Comparison of ENCODE assay signal across 8 cellular contexts in the genomic region with DNA sequence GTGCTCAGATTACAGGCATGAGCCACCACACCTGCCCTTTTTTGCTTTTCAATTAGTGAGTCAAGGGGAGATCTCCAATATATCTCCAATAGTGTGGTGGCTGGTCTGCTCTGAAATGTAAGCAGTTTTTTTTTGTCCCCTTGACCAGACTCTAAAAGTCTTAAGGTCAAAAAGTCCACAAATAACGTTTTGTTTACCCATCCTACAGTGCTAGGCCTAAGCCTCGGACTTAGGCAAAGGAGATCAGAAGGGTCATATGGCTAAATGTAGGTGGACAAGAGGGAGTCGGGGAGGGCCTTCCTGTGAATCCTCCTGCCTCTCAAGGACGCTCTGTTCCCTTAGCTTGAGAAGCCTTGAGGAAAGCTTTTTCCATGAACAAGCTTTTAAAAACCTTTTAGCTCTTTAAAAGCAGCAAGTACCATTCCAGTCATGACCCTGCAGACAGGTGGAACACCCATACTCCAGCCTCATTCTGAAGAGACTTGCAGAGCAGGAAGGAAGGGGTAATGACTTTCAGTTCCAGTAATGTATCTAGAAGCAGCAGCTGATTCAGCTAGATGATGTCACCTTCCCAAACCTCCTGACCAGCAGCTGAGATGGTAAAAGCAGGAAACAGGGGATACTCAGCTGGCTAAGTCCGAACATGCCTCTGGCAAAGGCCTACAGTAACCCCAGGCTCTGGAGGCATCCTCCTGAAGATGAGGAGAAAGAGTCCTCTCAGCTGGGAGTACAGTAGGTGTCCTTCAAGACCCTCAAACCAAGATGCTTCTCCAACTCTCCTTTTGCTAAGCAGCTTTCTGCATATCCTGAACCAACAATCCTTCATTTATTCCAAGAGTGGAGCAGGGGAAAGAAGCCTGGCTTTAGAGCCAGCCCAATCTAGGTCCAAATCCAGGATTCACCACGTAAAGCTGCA. TPM values are rescaled to one million over a fixed set of nuclear protein-coding genes. Genes with fewer than 3 reads are reported as not detected.
DNase-seq lines count a peak whose midpoint lies in the region; ATAC-seq and TF ChIP-seq lines count a peak whose summit lies in the region.

No MANE protein-coding gene starts in this region.

- TF ChIP-seq POLR2A in uterus (IDR thresholded peaks at IDR 0.05), result peak in 1 of 2 donors; percentile 36

- no peak for TF ChIP-seq CTCF in endothelial cell (IDR thresholded peaks at IDR 0.05; ENCODE audit: unreplicated experiment)
- no peak for TF ChIP-seq CTCF in uterus (IDR thresholded peaks at IDR 0.05)

- H3K4me3 Mint-ChIP-seq in endothelial cell (ENCODE audit: unreplicated experiment), result no peak overlapping the region

- peak; percentile 91 for ATAC-seq in GM21360 (IDR thresholded peaks at IDR 0.05; ENCODE audit: unreplicated experiment)
- peak; percentile 94 for ATAC-seq in HG03565 (IDR thresholded peaks at IDR 0.05; ENCODE audit: unreplicated experiment)

- H3K27ac Mint-ChIP-seq in endothelial cell (ENCODE audit: unreplicated experiment), result peak overlapping the region; percentile 97

- H3K4me1 ChIP-seq in SJSA1 (replicated peaks) (peaks cover 48% of the 10 kb centered on the region), uterus (peaks cover 0 to 9% of the 10 kb centered on the region in 2 donors)

- DNase-seq in ELR (ENCODE audit: low read depth), result peak; percentile 97
- DNase-seq in SJSA1 (ENCODE audit: low read depth in 1 of 2, low spot score in 2 of 2), result peak; percentile 70 to 71
- peak; percentile 42 for DNase-seq in endothelial cell (ENCODE audit: low spot score)
- peak; percentile 87 for DNase-seq in mucosa of gallbladder (ENCODE audit: low spot score)
- DNase-seq in uterus, result peak; percentile 25 to 67
- no peak for DNase-seq in middle frontal gyrus (ENCODE audit: extremely low spot score, low spot score)

- H3K9me3 ChIP-seq in SJSA1 (replicated peaks), result no peaks in the 10 kb centered on the region
- no peaks in the 10 kb centered on the region for H3K9me3 ChIP-seq in uterus

- no peaks in the 10 kb centered on the region for H3K9me3 Mint-ChIP-seq in endothelial cell (ENCODE audit: unreplicated experiment)

- H3K4me3 ChIP-seq in SJSA1, result no peak overlapping the region
- no peak overlapping the region for H3K4me3 ChIP-seq in uterus

- peaks cover 5% of the 10 kb centered on the region for H3K27me3 Mint-ChIP-seq in endothelial cell (ENCODE audit: unreplicated experiment)

- H3K27me3 ChIP-seq in SJSA1 (replicated peaks) (no peaks in the 10 kb centered on the region), uterus (no peaks in the 10 kb centered on the region)

- intact Hi-C loops in uterus (cut with DNase I; ENCODE audit: low total_unique reads), result no loop called here

- peaks cover 75% of the 10 kb centered on the region for H3K36me3 ChIP-seq in SJSA1
- no peaks in the 10 kb centered on the region for H3K36me3 ChIP-seq in uterus

- H3K27ac ChIP-seq in SJSA1 (peak overlapping the region; percentile 44), uterus (peak overlapping the region; percentile 70 to 75)

- peaks cover 45% of the 10 kb centered on the region for H3K4me1 Mint-ChIP-seq in endothelial cell (ENCODE audit: unreplicated experiment)

- H3K36me3 Mint-ChIP-seq in endothelial cell (ENCODE audit: low read depth, unreplicated experiment), result peaks cover 21% of the 10 kb centered on the region

RNA-seq across cellular contexts. Expression of a gene that starts 23.6 kb away (rescaled TPM):
- total RNA-seq in SJSA1 (2014; rRNA removed; shearing (Covaris generic)), result 103 and 106 TPM in 2 replicates
- total RNA-seq in endothelial cell (ENCODE audit: unreplicated experiment), result 52.9 TPM
- 191 TPM for total RNA-seq in mucosa of gallbladder
- total RNA-seq in uterus, result 100 to 1,000 TPM in 1 of 4 donors, 10 to 100 TPM in 3; 35.0 to 113 (median 57.4) TPM

RNA-seq across cellular contexts. Expression of a gene that starts 40.0 kb away (rescaled TPM):
- total RNA-seq in SJSA1 (2014; rRNA removed; shearing (Covaris generic)), result 212 and 238 TPM in 2 replicates
- total RNA-seq in endothelial cell (ENCODE audit: unreplicated experiment) (27.2 TPM), mucosa of gallbladder (2.6 TPM), uterus (10 to 100 TPM in 1 of 4 donors, under 1 TPM in 2, not detected in 1; 0.12 to 32.4 (median 0.59) TPM)
